Comparison of ENCODE assay signal across 21 cellular contexts in the genomic region with DNA sequence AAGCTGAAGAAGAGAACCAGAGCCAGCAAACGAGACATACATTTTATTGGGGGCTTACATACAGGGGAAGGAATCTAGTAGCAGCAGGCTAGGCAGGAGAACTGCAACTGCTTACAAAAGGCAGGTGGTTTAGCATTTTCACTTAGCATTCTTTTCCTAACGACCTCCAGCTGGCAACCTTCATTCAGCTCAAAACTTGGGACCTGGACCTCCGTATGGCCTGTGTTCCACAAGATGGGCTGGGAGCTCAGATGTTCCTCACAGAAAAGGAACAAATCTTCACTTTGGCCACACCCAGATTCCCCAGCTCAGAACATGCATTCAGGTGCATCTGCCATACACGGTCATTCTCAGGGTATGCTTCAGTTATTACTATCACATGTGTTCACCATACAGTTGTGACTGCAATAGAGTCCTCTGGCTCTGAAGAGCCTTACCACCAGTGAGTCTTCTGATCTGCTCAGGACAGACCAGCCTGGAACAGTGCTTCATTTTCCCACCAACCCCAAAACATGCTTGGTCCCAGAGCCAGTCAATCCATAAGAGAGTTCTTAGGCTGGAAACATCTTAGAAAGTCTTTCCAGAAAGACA. TPM values are rescaled to one million over a fixed set of nuclear protein-coding genes. Genes with fewer than 3 reads are reported as not detected.
DNase-seq lines count a peak whose midpoint lies in the region; ATAC-seq and TF ChIP-seq lines count a peak whose summit lies in the region.
"Had no signal": no experiment of that assay in that cellular context is flagged by ENCODE, and none has a peak within 500 bp of the region (broad histone marks: within the 10 kb centered on the region; RNA-seq: fewer than 3 reads in every experiment).

No MANE protein-coding gene starts in this region.

- ATAC-seq in HG03432 (IDR thresholded peaks at IDR 0.05; ENCODE audit: unreplicated experiment) (peak; percentile 34), body of pancreas (no peak)
- ATAC-seq: natural killer cell had no signal

- H3K27me3 Mint-ChIP-seq in H9 (ENCODE audit: low read depth) (no peaks in the 10 kb centered on the region), MCF 10A (ENCODE audit: insufficient read depth, unreplicated experiment) (no peaks in the 10 kb centered on the region)
- H3K27me3 Mint-ChIP-seq: IgD-negative memory B cell, progenitor cell of endocrine pancreas had no signal

- no peaks in the 10 kb centered on the region for H4K20me1 ChIP-seq in H9 (ENCODE audit: control insufficient read depth, insufficient read depth, insufficient read length)

- no CpG with 5 or more reads among the region's 4 CpGs for WGBS in H9 (ENCODE audit: extremely low coverage, insufficient read length, low lambda C conversion rate)
- WGBS in mesendoderm (ENCODE audit: extremely low coverage, insufficient coverage, low lambda C conversion rate): no CpG with 5 or more reads among the region's 4 CpGs
- WGBS in body of pancreas, 2 donors: 64 to 69% methylated on average over 4 of the region's 4 CpGs

- intact Hi-C loops in left ventricle myocardium inferior (cut with micrococcal nuclease): no loop called here
- intact Hi-C loops in body of pancreas (cut with DNase I): no loop called here
- intact Hi-C loops in MCF 10A (cut with micrococcal nuclease): no loop called here

- H3K4me2 ChIP-seq in H9 (ENCODE audit: insufficient read depth, insufficient read length, low read length) (no peak overlapping the region), mesendoderm (ENCODE audit: low read length) (no peak overlapping the region)

- H3K4me3 Mint-ChIP-seq in H9 (no peak overlapping the region), MCF 10A (ENCODE audit: unreplicated experiment) (no peak overlapping the region)
- H3K4me3 Mint-ChIP-seq: natural killer cell; T-helper 2 cell treated with Interferon-gamma antibody and Interleukin-4, amounts not matched to agents 5 μg/mL and 100 μg/mL, for 36 hours had no signal

- H4K5ac ChIP-seq in H9 (ENCODE audit: insufficient read length, low read depth, low read length): no peak overlapping the region
- H4K5ac ChIP-seq in mesendoderm (ENCODE audit: low read length): no peak overlapping the region

- no peak overlapping the region for H3K27ac ChIP-seq in H9 (ENCODE audit: insufficient read length, low read depth, low read length)
- H3K27ac ChIP-seq in mesendoderm (ENCODE audit: low read depth, low read length): no peak overlapping the region
- H3K27ac ChIP-seq in left ventricle myocardium inferior (replicated peaks): no peak overlapping the region
- H3K27ac ChIP-seq in body of pancreas: no peak overlapping the region
- H3K27ac ChIP-seq: 22Rv1 had no signal

- peak overlapping the region; percentile 36 for H2AFZ ChIP-seq in H9 (ENCODE audit: low read length)

- H3T11ph ChIP-seq in H9 (ENCODE audit: low read length): no peak overlapping the region

- H3K23me2 ChIP-seq in H9 (ENCODE audit: insufficient read length, low read depth, low read length, poor library complexity, severe bottlenecking): no peaks in the 10 kb centered on the region

- H3K36me3 ChIP-seq in mesendoderm (ENCODE audit: control insufficient read depth, insufficient read depth, low read length): no peaks in the 10 kb centered on the region
- no peaks in the 10 kb centered on the region for H3K36me3 ChIP-seq in left ventricle myocardium inferior
- no peaks in the 10 kb centered on the region for H3K36me3 ChIP-seq in body of pancreas (replicated peaks in 1 of 2; ENCODE audit: insufficient read depth in 1 of 2, low read depth in 2 of 2)
- H3K36me3 ChIP-seq: BE2C had no signal

- H3K23ac ChIP-seq in H9 (ENCODE audit: insufficient read length, low read depth, low read length) (no peak overlapping the region), mesendoderm (ENCODE audit: low read length) (no peak overlapping the region)

- no peak overlapping the region for H2BK5ac ChIP-seq in H9 (ENCODE audit: insufficient read length, low read length)
- no peak overlapping the region for H2BK5ac ChIP-seq in mesendoderm (ENCODE audit: low read length)

- no peak overlapping the region for H4K8ac ChIP-seq in H9 (replicated peaks; ENCODE audit: insufficient read length, low read depth, low read length)
- no peak overlapping the region for H4K8ac ChIP-seq in mesendoderm (ENCODE audit: low read depth, low read length)

- no peak for TF ChIP-seq POLR2A in body of pancreas (IDR thresholded peaks at IDR 0.05)

- no peaks in the 10 kb centered on the region for H3K36me3 Mint-ChIP-seq in H9 (ENCODE audit: insufficient read depth in 1 of 3, low read depth in 3 of 3)
- no peaks in the 10 kb centered on the region for H3K36me3 Mint-ChIP-seq in MCF 10A (ENCODE audit: insufficient read depth, unreplicated experiment)
- H3K36me3 Mint-ChIP-seq: IgD-negative memory B cell, natural killer cell had no signal

- H2BK12ac ChIP-seq in H9 (ENCODE audit: insufficient read length, low read depth, low read length): no peak overlapping the region

- H3K9ac ChIP-seq in H9 (ENCODE audit: extremely low read depth, insufficient read length, low read length): no peak overlapping the region
- no peak overlapping the region for H3K9ac ChIP-seq in mesendoderm (ENCODE audit: low read length)

- H2BK120ac ChIP-seq in H9 (ENCODE audit: low read depth, low read length, poor library complexity, severe bottlenecking) (no peak overlapping the region), mesendoderm (ENCODE audit: low read depth, low read length) (no peak overlapping the region)

- BruUV-seq in MCF 10A (replicated peaks; lab: Mats Ljungman, UMichigan): no TSS peak

- no peak overlapping the region for H3K18ac ChIP-seq in H9 (ENCODE audit: insufficient read length, low read depth, low read length)
- H3K18ac ChIP-seq in mesendoderm (ENCODE audit: low read length): no peak overlapping the region

- H3K4me3 ChIP-seq in mesendoderm (ENCODE audit: low read length): no peak overlapping the region
- no peak overlapping the region for H3K4me3 ChIP-seq in left ventricle myocardium inferior
- H3K4me3 ChIP-seq in body of pancreas: no peak overlapping the region

- H3K79me2 ChIP-seq in H9 (ENCODE audit: insufficient read depth, low read length) (no peaks in the 10 kb centered on the region), mesendoderm (ENCODE audit: control insufficient read depth, insufficient read depth, low read length) (no peaks in the 10 kb centered on the region)

- H3K9me3 ChIP-seq in H9 (ENCODE audit: control insufficient read depth, low read depth, low read length) (no peaks in the 10 kb centered on the region), left ventricle myocardium inferior (replicated peaks) (no peaks in the 10 kb centered on the region), body of pancreas (no peaks in the 10 kb centered on the region)
- H3K9me3 ChIP-seq: BE2C had no signal

- no peak overlapping the region for H3K14ac ChIP-seq in H9 (ENCODE audit: insufficient read depth, low read length)

- H2AK5ac ChIP-seq in H9 (ENCODE audit: insufficient read length, low read length): no peak overlapping the region
- no peak overlapping the region for H2AK5ac ChIP-seq in mesendoderm (ENCODE audit: low read length)

- H3K4ac ChIP-seq in H9 (ENCODE audit: low read depth, low read length): no peak overlapping the region
- no peak overlapping the region for H3K4ac ChIP-seq in mesendoderm (ENCODE audit: low read depth, low read length)

- peaks cover 4% of the 10 kb centered on the region; the same call in 1 of the 2 replicates for H3K4me1 ChIP-seq in H9 (ENCODE audit: insufficient read depth, low read length)
- no peaks in the 10 kb centered on the region for H3K4me1 ChIP-seq in mesendoderm (ENCODE audit: control insufficient read depth, low read depth, low read length)
- no peaks in the 10 kb centered on the region for H3K4me1 ChIP-seq in left ventricle myocardium inferior
- no peaks in the 10 kb centered on the region for H3K4me1 ChIP-seq in body of pancreas
- H3K4me1 ChIP-seq: BE2C had no signal

- DNase-seq in DMS 273 (lab: John Stamatoyannopoulos, UW; ENCODE audit: unreplicated experiment): peak; percentile 24
- no peak for DNase-seq in DMS 273 treated with DMSO at 0.1 percent for 48 hours (lab: John Stamatoyannopoulos, UW)
- DNase-seq in H9: no peak
- peak; percentile 46 for DNase-seq in mesendoderm
- no peak for DNase-seq in left ventricle myocardium inferior
- DNase-seq in body of pancreas: no peak
- no peak for DNase-seq in MCF 10A (ENCODE audit: unreplicated experiment)
- DNase-seq: activated gamma-delta T cell treated with Interleukin-2 at 50 U/mL for 16 hours; BE2C; GF-D8; MV-4-11; natural killer cell; NCI-H2029; NCI-H510A; stimulated activated naive CD4-positive, alpha-beta T cell; trophoblast cell had no signal

- no peak overlapping the region for H2BK20ac ChIP-seq in H9 (ENCODE audit: low read depth, low read length, poor library complexity, severe bottlenecking)

- no peak overlapping the region for H4K91ac ChIP-seq in H9 (ENCODE audit: insufficient read length, low read depth, low read length)

- no peaks in the 10 kb centered on the region for H3K79me1 ChIP-seq in H9 (ENCODE audit: insufficient read depth, low read depth, low read length, poor library complexity, severe bottlenecking)
- no peaks in the 10 kb centered on the region for H3K79me1 ChIP-seq in mesendoderm (ENCODE audit: low read length)

- TF ChIP-seq CTCF in H9 (conservative IDR thresholded peaks at IDR 0.05) (no peak), left ventricle myocardium inferior (IDR thresholded peaks at IDR 0.05; ENCODE audit: borderline replicate concordance) (no peak), body of pancreas (IDR thresholded peaks at IDR 0.05) (no peak), MCF 10A (IDR thresholded peaks at IDR 0.05; ENCODE audit: unreplicated experiment) (no peak)

- CTCF ChIA-PET in MCF 10A (lab: Yijun Ruan, JAX): no interaction called here

- H3K9me3 Mint-ChIP-seq in H9: no peaks in the 10 kb centered on the region
- no peaks in the 10 kb centered on the region for H3K9me3 Mint-ChIP-seq in MCF 10A (ENCODE audit: unreplicated experiment)
- H3K9me3 Mint-ChIP-seq: IgD-negative memory B cell; natural killer cell; T-helper 2 cell treated with Interferon-gamma antibody and Interleukin-4, amounts not matched to agents 5 μg/mL and 100 μg/mL, for 36 hours had no signal

- H3K56ac ChIP-seq in H9 (ENCODE audit: insufficient read length, low read depth, low read length): no peak overlapping the region
- no peak overlapping the region for H3K56ac ChIP-seq in mesendoderm (ENCODE audit: low read length)

- H3K27ac Mint-ChIP-seq in H9 (peak overlapping the region in 1 of 3 experiments; percentile 78; a peak in 1 of 7 replicates), MCF 10A (ENCODE audit: low read depth, unreplicated experiment) (no peak overlapping the region)
- H3K27ac Mint-ChIP-seq: IgD-negative memory B cell; natural killer cell; progenitor cell of endocrine pancreas; T-helper 2 cell treated with Interferon-gamma antibody and Interleukin-4, amounts not matched to agents 5 μg/mL and 100 μg/mL, for 36 hours had no signal

- POLR2A ChIA-PET in MCF 10A (lab: Yijun Ruan, JAX): no interaction called here

- no peak overlapping the region for H2BK15ac ChIP-seq in H9 (ENCODE audit: low read depth, low read length)
- no peak overlapping the region for H2BK15ac ChIP-seq in mesendoderm (replicated peaks; ENCODE audit: low read depth)

- no peaks in the 10 kb centered on the region for H3K27me3 ChIP-seq in H9 (ENCODE audit: insufficient read depth, low read length)
- H3K27me3 ChIP-seq in mesendoderm (ENCODE audit: insufficient read depth, low read length, poor library complexity): no peaks in the 10 kb centered on the region
- no peaks in the 10 kb centered on the region for H3K27me3 ChIP-seq in left ventricle myocardium inferior (ENCODE audit: low read depth)
- peaks cover 0 to 3% of the 10 kb centered on the region in 2 donors for H3K27me3 ChIP-seq in body of pancreas

- H3K4me1 Mint-ChIP-seq in H9 (peaks cover 8% of the 10 kb centered on the region in 2 experiments), MCF 10A (ENCODE audit: insufficient read depth, unreplicated experiment) (peaks cover 8% of the 10 kb centered on the region)
- H3K4me1 Mint-ChIP-seq: IgD-negative memory B cell, natural killer cell had no signal

RNA-seq across cellular contexts. Expression of a gene that starts 29.6 kb away (rescaled TPM):
- 23.5 and 24.2 TPM in 2 replicates for total RNA-seq in H9 (2021)
- polyA plus RNA-seq in mesendoderm (2013, experiment 1 of 2): 18.7 TPM
- 18.6 TPM for polyA plus RNA-seq in mesendoderm (2013, experiment 2 of 2)
- total RNA-seq in left ventricle myocardium inferior: 9.6 TPM
- 10 to 100 TPM in 1 of 2 donors, 1 to 10 TPM in 1; 9.1 to 12.5 TPM for total RNA-seq in body of pancreas
- total RNA-seq in MCF 10A (2022): 38.4 and 39.7 TPM in 2 replicates

RNA-seq across cellular contexts. Expression of a gene that starts 56.8 kb away (rescaled TPM):
- total RNA-seq in H9 (2021) (0.09 and 0.13 TPM in 2 replicates), left ventricle myocardium inferior (7.6 TPM), body of pancreas (1 to 10 TPM; 2.0 to 2.6 TPM), MCF 10A (2022) (8.2 and 10.9 TPM in 2 replicates)
- 0.39 TPM for polyA plus RNA-seq in mesendoderm (2013, experiment 1 of 2)
- polyA plus RNA-seq in mesendoderm (2013, experiment 2 of 2): 0.43 TPM

Comparison
In these comparisons a context has a peak if more than half of its experiments do, and no peak if none do; other contexts are left out.
1. DNase-seq: peak in DMS 273 (single experiment) and mesendoderm (single experiment); none in DMS 273 treated with DMSO at 0.1 percent for 48 hours (single experiment), H9 (single experiment), left ventricle myocardium inferior (single experiment), body of pancreas (0 of 4) and MCF 10A (single experiment).